ENCODE assay signal across 30 cellular contexts in genomic region chr6:69948479-69949114, GRCh38.
"Had no signal": no experiment of that assay in that cellular context is flagged by ENCODE, and none has a peak within 500 bp of the region (broad histone marks: within the 10 kb centered on the region; RNA-seq: fewer than 3 reads in every experiment).

No MANE protein-coding gene starts in this region.

- H3K27ac Mint-ChIP-seq: activated CD4-positive, alpha-beta memory T cell treated with anti-CD3 and anti-CD28 coated beads, Interleukin-2, amount 10 ng/mL, durations not matched to agents 7 days and 5 days; activated CD4-positive, alpha-beta T cell treated with anti-CD3 and anti-CD28 coated beads for 36 hours; activated naive CD4-positive, alpha-beta T cell treated with anti-CD3 and anti-CD28 coated beads, Interleukin-2, amount 50 U/mL, for 24 hours; T-helper 17 cell had no signal

- H3K4me1 ChIP-seq: ascending aorta, body of pancreas, SJSA1 had no signal

- FAIRE-seq: bronchial epithelial cell, RCC 7860 had no signal

- H3K9me3 Mint-ChIP-seq: activated CD4-positive, alpha-beta memory T cell treated with anti-CD3 and anti-CD28 coated beads, Interleukin-2, amount 10 ng/mL, durations not matched to agents 7 days and 5 days; activated naive CD4-positive, alpha-beta T cell treated with anti-CD3 and anti-CD28 coated beads, Interleukin-2, amount 50 U/mL, for 24 hours; central memory CD8-positive, alpha-beta T cell had no signal

- H3K36me3 Mint-ChIP-seq: activated naive CD4-positive, alpha-beta T cell treated with anti-CD3 and anti-CD28 coated beads, Interleukin-2, amount 50 U/mL, for 24 hours had no signal

- H3K36me3 ChIP-seq: ascending aorta, MG63, SJSA1, WERI-Rb-1 had no signal

- H3K4me3 ChIP-seq: ascending aorta, body of pancreas, MG63, SJSA1 had no signal

- H3K4me3 Mint-ChIP-seq: activated CD4-positive, alpha-beta memory T cell treated with anti-CD3 and anti-CD28 coated beads, Interleukin-2, amount 10 ng/mL, durations not matched to agents 7 days and 5 days; activated CD4-positive, alpha-beta T cell treated with anti-CD3 and anti-CD28 coated beads for 36 hours; activated naive CD4-positive, alpha-beta T cell treated with anti-CD3 and anti-CD28 coated beads, Interleukin-2, amount 50 U/mL, for 24 hours; central memory CD8-positive, alpha-beta T cell; T-helper 17 cell had no signal

- H3K27me3 ChIP-seq: ascending aorta, body of pancreas, MG63, SJSA1 had no signal

- ATAC-seq: activated CD4-positive, alpha-beta T cell treated with anti-CD3 and anti-CD28 coated beads for 36 hours; body of pancreas; PC-3; T-helper 17 cell had no signal

- H3K4me1 Mint-ChIP-seq: activated CD4-positive, alpha-beta T cell treated with anti-CD3 and anti-CD28 coated beads for 36 hours; activated naive CD4-positive, alpha-beta T cell treated with anti-CD3 and anti-CD28 coated beads, Interleukin-2, amount 50 U/mL, for 24 hours; central memory CD8-positive, alpha-beta T cell; T-helper 17 cell had no signal

- DNase-seq: activated CD4-positive, alpha-beta memory T cell treated with anti-CD3 and anti-CD28 coated beads, Interleukin-2, amount 10 ng/mL, durations not matched to agents 7 days and 5 days; activated CD4-positive, alpha-beta T cell treated with anti-CD3 and anti-CD28 coated beads for 36 hours; activated CD4-positive, alpha-beta T cell treated with anti-CD3 and anti-CD28 coated beads, Interleukin-2, amount 50 U/mL, for 1 hour; activated CD8-positive, alpha-beta memory T cell treated with anti-CD3 and anti-CD28 coated beads, Interleukin-2, amount 50 U/mL, for 48 hours; activated effector memory CD4-positive, alpha-beta T cell treated with Interleukin-2 at 50 U/mL for 16 hours; activated naive CD4-positive, alpha-beta T cell; activated T-cell treated with anti-CD3 and anti-CD28 coated beads, Interleukin-2, amount 50 U/mL, for 1 hour; amniotic stem cell; body of pancreas; IMR-90; Kasumi-1; KBM-7; MG63; NCI-H1105; NCI-H1436; NCI-H187; NCI-H2081 treated with DMSO at 0.1 percent for 48 hours; NCI-H446; NCI-H524; PC-3; SHP77; T-helper 17 cell; T-helper 9 cell; WERI-Rb-1 had no signal

- H3K9me3 ChIP-seq: ascending aorta, body of pancreas, MG63, SJSA1 had no signal

- H3K27ac ChIP-seq: ascending aorta, body of pancreas, SJSA1, WERI-Rb-1 had no signal
